Comparison of ENCODE assay signal across 1 cellular context in the genomic region with DNA sequence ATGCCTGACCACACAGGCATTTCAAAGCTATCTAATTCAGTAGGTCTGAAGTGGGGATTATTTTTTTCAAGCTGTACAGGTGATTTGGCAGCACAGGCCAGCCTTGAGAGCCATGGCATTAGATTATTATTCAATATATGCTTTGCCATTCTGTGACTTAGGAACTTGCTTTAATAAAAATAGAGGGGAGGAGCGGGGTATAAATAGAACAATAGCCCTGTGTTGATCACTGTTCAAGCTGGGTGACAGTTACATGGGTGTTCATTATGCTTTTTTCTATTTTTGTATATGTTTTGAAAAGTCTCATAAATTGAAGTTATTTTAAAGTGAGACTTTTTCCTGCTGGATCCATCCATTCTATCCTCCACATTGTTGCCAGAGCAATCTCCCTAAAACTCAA.
TF ChIP-seq lines count a peak whose summit lies in the region.

No MANE protein-coding gene starts in this region.

TF ChIP-seq in WTC11, 78 proteins besides CTCF, POLR2A, EP300 and RAD21 (continued from another document):
- TF ChIP-seq, protein P1, sequence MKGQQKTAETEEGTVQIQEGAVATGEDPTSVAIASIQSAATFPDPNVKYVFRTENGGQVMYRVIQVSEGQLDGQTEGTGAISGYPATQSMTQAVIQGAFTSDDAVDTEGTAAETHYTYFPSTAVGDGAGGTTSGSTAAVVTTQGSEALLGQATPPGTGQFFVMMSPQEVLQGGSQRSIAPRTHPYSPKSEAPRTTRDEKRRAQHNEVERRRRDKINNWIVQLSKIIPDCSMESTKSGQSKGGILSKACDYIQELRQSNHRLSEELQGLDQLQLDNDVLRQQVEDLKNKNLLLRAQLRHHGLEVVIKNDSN (CRISPR knock-in tag; IDR thresholded peaks at IDR 0.05) = no peak
- TF ChIP-seq FOXJ3 (CRISPR knock-in tag; IDR thresholded peaks at IDR 0.05; ENCODE audit: borderline replicate concordance) = no peak
- TF ChIP-seq ZNF219 (CRISPR knock-in tag; IDR thresholded peaks at IDR 0.05; ENCODE audit: borderline replicate concordance) = no peak
- no peak for TF ChIP-seq MXD4 (CRISPR knock-in tag; IDR thresholded peaks at IDR 0.05; ENCODE audit: borderline replicate concordance)
- TF ChIP-seq ZNF423 (CRISPR knock-in tag; IDR thresholded peaks at IDR 0.05) = no peak
- no peak for TF ChIP-seq SMAD4 (CRISPR knock-in tag; IDR thresholded peaks at IDR 0.05)
- TF ChIP-seq RORB (CRISPR knock-in tag; IDR thresholded peaks at IDR 0.05) = no peak
- no peak for TF ChIP-seq ZNF416 (CRISPR knock-in tag; IDR thresholded peaks at IDR 0.05)
- no peak for TF ChIP-seq ZNF138 (CRISPR knock-in tag; conservative IDR thresholded peaks at IDR 0.05)
- no peak for TF ChIP-seq NFYB (CRISPR knock-in tag; conservative IDR thresholded peaks at IDR 0.05; ENCODE audit: low read depth)
